Comparison of ENCODE assay signal across 8 cellular contexts in the genomic region with DNA sequence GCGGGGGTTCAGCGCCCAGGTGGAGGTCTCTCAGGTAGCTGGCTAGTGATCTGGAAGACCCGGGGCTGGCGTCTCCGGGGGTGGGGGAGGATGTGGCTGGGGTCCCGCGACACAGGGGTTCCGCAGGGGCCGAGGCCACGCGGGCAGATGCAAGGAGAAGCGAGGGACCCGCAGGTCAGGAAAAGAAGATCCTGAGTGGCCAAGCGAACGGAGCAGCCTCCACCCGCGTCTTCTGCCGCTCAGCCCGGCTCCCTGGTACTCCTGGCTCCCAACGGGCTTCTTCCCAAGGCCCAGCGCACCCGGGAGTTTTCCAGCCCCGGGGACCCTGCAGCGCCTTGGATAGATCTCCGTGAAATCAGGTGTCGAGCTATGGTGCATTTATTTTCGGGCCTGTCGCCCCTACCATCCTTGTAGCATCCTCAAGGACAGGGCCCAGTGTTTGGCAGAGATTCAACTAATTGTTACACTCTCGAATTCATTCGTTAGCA. TPM values are rescaled to one million over a fixed set of nuclear protein-coding genes. Genes with fewer than 3 reads are reported as not detected.
DNase-seq lines count a peak whose midpoint lies in the region; ATAC-seq and TF ChIP-seq lines count a peak whose summit lies in the region.

No MANE protein-coding gene starts in this region.

- peak overlapping the region; percentile 9 for H2AFZ ChIP-seq in fibroblast of lung (ENCODE audit: low read length)

- TF ChIP-seq CTCF in fibroblast of lung (conservative IDR thresholded peaks at IDR 0.05 in 1 of 2, IDR thresholded peaks at IDR 0.05 in 1 of 2; ENCODE audit: low read depth in 1 of 2, low read length in 2 of 2) (no peak), osteocyte (IDR thresholded peaks at IDR 0.05) (no peak)

- DNase-seq in ACHN (peak; percentile 13), SJCRH30 (peak; percentile 63 to 73), fibroblast of lung (ENCODE audit: low read depth in 2 of 2) (peak in 1 of 2 donors; percentile 13), osteocyte (ENCODE audit: extremely low spot score, unreplicated experiment) (no peak)
- DNase-seq in activated effector memory CD4-positive, alpha-beta T cell treated with anti-CD3 and anti-CD28 coated beads, Interleukin-2, amount 50 U/mL, for 16 hours, result no peak

- peak; percentile 3 for ATAC-seq in GM21717 (IDR thresholded peaks at IDR 0.05; ENCODE audit: unreplicated experiment)
- ATAC-seq in HG02970 (IDR thresholded peaks at IDR 0.05; ENCODE audit: low FRiP score, unreplicated experiment), result no peak
- ATAC-seq in GM18861 (IDR thresholded peaks at IDR 0.05; ENCODE audit: unreplicated experiment), result no peak

- H3K4me1 ChIP-seq in SJCRH30 (peaks cover 6% of the 10 kb centered on the region; the same call in 1 of the 2 replicates), fibroblast of lung (ENCODE audit: control insufficient read depth, extremely low read depth, insufficient read depth, low read length) (peaks cover 3% of the 10 kb centered on the region)

- H3K4me2 ChIP-seq in fibroblast of lung (ENCODE audit: extremely low read depth, insufficient read depth, low read length), result peak overlapping the region; percentile 28

- peaks cover 27% of the 10 kb centered on the region for H3K79me2 ChIP-seq in fibroblast of lung (ENCODE audit: control insufficient read depth, insufficient read depth, low read length)

- H3K27ac ChIP-seq in SJCRH30, result peak overlapping the region; percentile 60
- H3K27ac ChIP-seq in fibroblast of lung (ENCODE audit: insufficient read depth, low read length), result no peak overlapping the region

- no peak overlapping the region for H3K9ac ChIP-seq in fibroblast of lung (ENCODE audit: insufficient read depth, low read length)

- no peaks in the 10 kb centered on the region for H3K9me3 ChIP-seq in SJCRH30 (replicated peaks)
- H3K9me3 ChIP-seq in fibroblast of lung (ENCODE audit: control insufficient read depth, insufficient read depth, low read depth, low read length), result no peaks in the 10 kb centered on the region

- no peaks in the 10 kb centered on the region for H3K36me3 Mint-ChIP-seq in osteocyte (ENCODE audit: unreplicated experiment)

- H3K27me3 ChIP-seq in SJCRH30 (no peaks in the 10 kb centered on the region), fibroblast of lung (ENCODE audit: control insufficient read depth, insufficient read depth, low read length) (no peaks in the 10 kb centered on the region)

- H4K20me1 ChIP-seq in fibroblast of lung (ENCODE audit: control insufficient read depth, extremely low read depth, insufficient read depth, low read length), result no peaks in the 10 kb centered on the region

- H3K9me3 Mint-ChIP-seq in osteocyte (ENCODE audit: unreplicated experiment), result no peaks in the 10 kb centered on the region

- H3K4me1 Mint-ChIP-seq in osteocyte (ENCODE audit: unreplicated experiment), result peaks cover 32% of the 10 kb centered on the region

- H3K4me3 ChIP-seq in SJCRH30 (peak overlapping the region; percentile 68), fibroblast of lung (replicated peaks in 1 of 4; ENCODE audit: control extremely low read depth in 1 of 4, insufficient read depth in 1 of 4, low read depth in 3 of 4, low read length in 4 of 4) (peak overlapping the region; percentile 18 to 68 (median 44))

- peak overlapping the region; percentile 78 for H3K4me3 Mint-ChIP-seq in osteocyte (ENCODE audit: unreplicated experiment)

- peaks cover 11% of the 10 kb centered on the region for H3K27me3 Mint-ChIP-seq in osteocyte (ENCODE audit: unreplicated experiment)

- in situ Hi-C loops in ACHN (cut with HindIII; ENCODE audit: low pct_ligation_motif_present, low pct_unique_long_range_greater_than_20kb, low sequenced_read_pairs), result no loop called here

- no peak overlapping the region for H3K27ac Mint-ChIP-seq in osteocyte (ENCODE audit: unreplicated experiment)

- H3K36me3 ChIP-seq in SJCRH30 (no peaks in the 10 kb centered on the region), fibroblast of lung (ENCODE audit: control insufficient read depth, insufficient read depth, low read length) (no peaks in the 10 kb centered on the region)

RNA-seq across cellular contexts. Expression of gene CHD6, which starts 0.7 kb away (rescaled TPM):
- 62.3 and 75.4 TPM in 2 replicates for total RNA-seq in SJCRH30 (2014; rRNA removed; shearing (Covaris generic))
- total RNA-seq in fibroblast of lung (22.9 and 25.9 TPM in 2 replicates), osteocyte (45.0 and 51.4 TPM in 2 replicates)
- polyA plus RNA-seq in fibroblast of lung, result 9.1 and 13.4 TPM in 2 replicates
- 6.8 and 11.4 TPM in 2 replicates for polyA plus RNA-seq in fibroblast of lung (2012)
- polyA minus RNA-seq in fibroblast of lung (ENCODE audit: low replicate concordance), result 12.2 and 24.8 TPM in 2 replicates

Comparison
In these comparisons a context has a peak if more than half of its experiments do, and no peak if none do; other contexts are left out.
1. DNase-seq: peak in ACHN (single experiment) and SJCRH30 (2 of 2); none in osteocyte (single experiment) and activated effector memory CD4-positive, alpha-beta T cell treated with anti-CD3 and anti-CD28 coated beads, Interleukin-2, amount 50 U/mL, for 16 hours (single experiment).